In genomic region chr7:99459087-99459486, GRCh38 we compare ENCODE assay signal across 9 cellular contexts. TPM values are rescaled to one million over a fixed set of nuclear protein-coding genes. Genes with fewer than 3 reads are reported as not detected.
DNase-seq lines count a peak whose midpoint lies in the region; ATAC-seq, FAIRE-seq and TF ChIP-seq lines count a peak whose summit lies in the region.
"Had no signal": no experiment of that assay in that cellular context is flagged by ENCODE, and none has a peak within 500 bp of the region (broad histone marks: within the 10 kb centered on the region; RNA-seq: fewer than 3 reads in every experiment).

No MANE protein-coding gene starts in this region.

- H3K79me2 ChIP-seq in KMS-11 (ENCODE audit: insufficient read depth, low read depth) (peaks cover 58% of the 10 kb centered on the region), HepG2 (ENCODE audit: insufficient read depth, low read length) (peaks cover 57% of the 10 kb centered on the region)

- in situ Hi-C loops in HepG2 (cut with HindIII; ENCODE audit: extremely low pct_ligation_motif_present, low pct_unique_long_range_greater_than_20kb): no loop called here

- H3K4me2 ChIP-seq in KMS-11 (no peak overlapping the region), HepG2 (ENCODE audit: low read depth, low read length) (no peak overlapping the region)

- H3K27me3 ChIP-seq in KMS-11 (ENCODE audit: insufficient read depth, low read depth) (no peaks in the 10 kb centered on the region), HepG2 (ENCODE audit: control insufficient read depth in 1 of 2, insufficient read depth in 2 of 2, low read length in 2 of 2) (no peaks in the 10 kb centered on the region), esophagus squamous epithelium (no peaks in the 10 kb centered on the region)

- H3K27me3 Mint-ChIP-seq in activated CD8-positive, alpha-beta T cell treated with anti-CD3 and anti-CD28 coated beads, Interleukin-2, amount 10 ng/mL, durations not matched to agents 7 days and 5 days (ENCODE audit: low read depth): no peaks in the 10 kb centered on the region
- H3K27me3 Mint-ChIP-seq: natural killer cell treated with Interleukin-12 subunit alpha and Interleukin-12 subunit beta and Interleukin-15 and Interleukin-18, amount 100 ng/mL, for 72 hours had no signal

- no peaks in the 10 kb centered on the region for H3K9me3 ChIP-seq in HepG2 (ENCODE audit: low read length)
- H3K9me3 ChIP-seq in esophagus squamous epithelium: no peaks in the 10 kb centered on the region

- ATAC-seq in activated CD8-positive, alpha-beta T cell treated with anti-CD3 and anti-CD28 coated beads, Interleukin-2, amount 10 ng/mL, durations not matched to agents 7 days and 5 days: peak; percentile 65
- ATAC-seq in HepG2 (peak; percentile 67), Right ventricle myocardium superior (ENCODE audit: poor library complexity) (no peak)

- TF ChIP-seq POLR2A in HepG2 (IDR thresholded peaks at IDR 0.05; ENCODE audit: insufficient read depth in 1 of 2, low read depth in 2 of 2, low read length in 2 of 2) (peak in 1 of 2 experiments; percentile 23; a peak in 1 of 4 replicates), esophagus squamous epithelium (IDR thresholded peaks at IDR 0.05) (no peak)

- peak; percentile 68 for TF ChIP-seq CTCF in KMS-11 (conservative IDR thresholded peaks at IDR 0.05; ENCODE audit: low read depth, low read length)
- TF ChIP-seq CTCF in HepG2 (CRISPR knock-in tag; IDR thresholded peaks at IDR 0.05): peak; percentile 44; the same call in 1 of the 2 replicates
- TF ChIP-seq CTCF in esophagus squamous epithelium (IDR thresholded peaks at IDR 0.05): peak in 3 of 6 experiments; percentile 3 to 42 (median 17)

- H3K4me1 ChIP-seq in KMS-11 (ENCODE audit: low read depth, poor library complexity, severe bottlenecking) (peaks cover 4% of the 10 kb centered on the region), HepG2 (ENCODE audit: insufficient read depth, low read length) (peaks cover 38% of the 10 kb centered on the region), esophagus squamous epithelium (peaks cover 0 to 44% (median 10%) of the 10 kb centered on the region in 3 donors)

- POLR2A ChIA-PET in activated CD8-positive, alpha-beta T cell treated with anti-CD3 and anti-CD28 coated beads, Interleukin-2, amount 10 ng/mL, durations not matched to agents 7 days and 5 days (lab: Charles Lee): interaction anchor here (0.6 kb wide), 1 partner anchor 616 kb away, joined by 3 read pairs; no protein-coding TSS in a partner anchor
- POLR2A ChIA-PET in HepG2 (lab: Yijun Ruan, JAX): interaction anchor here (0.6 kb wide), 1 partner anchor 13 kb away, joined by 5 read pairs; no protein-coding TSS in a partner anchor

- no peak for TF ChIP-seq RAD21 in HepG2 (CRISPR knock-in tag; IDR thresholded peaks at IDR 0.05)

- H3K4me3 ChIP-seq in KMS-11 (IDR thresholded peaks at IDR 0.05; ENCODE audit: insufficient read depth, low read depth, low read length) (no peak overlapping the region), HepG2 (replicated peaks in 1 of 3; ENCODE audit: insufficient read depth in 1 of 3, low read depth in 2 of 3, low read length in 3 of 3) (no peak overlapping the region), esophagus squamous epithelium (no peak overlapping the region)

- TF ChIP-seq EP300 in HepG2 (IDR thresholded peaks at IDR 0.05; ENCODE audit: low read depth in 2 of 2, low read length in 2 of 2) (no peak), HepG2 (CRISPR knock-in tag; IDR thresholded peaks at IDR 0.05; ENCODE audit: borderline replicate concordance) (no peak)

- CTCF ChIA-PET in activated CD8-positive, alpha-beta T cell treated with anti-CD3 and anti-CD28 coated beads, Interleukin-2, amount 10 ng/mL, durations not matched to agents 7 days and 5 days (lab: Charles Lee): interaction anchor here (1.2 to 1.3 kb wide), 2 partner anchors 66 to 99 kb away, joined by 3 to 5 read pairs; partner anchors contain the start of gene ZNF655
- CTCF ChIA-PET in HepG2 (lab: Yijun Ruan, JAX; ENCODE audit: low intra/inter-chr PET ratio, low total read pairs): no interaction called here

- H3K9me3 Mint-ChIP-seq in activated CD8-positive, alpha-beta T cell treated with anti-CD3 and anti-CD28 coated beads, Interleukin-2, amount 10 ng/mL, durations not matched to agents 7 days and 5 days (ENCODE audit: insufficient read depth): no peaks in the 10 kb centered on the region
- H3K9me3 Mint-ChIP-seq: natural killer cell treated with Interleukin-12 subunit alpha and Interleukin-12 subunit beta and Interleukin-15 and Interleukin-18, amount 100 ng/mL, for 72 hours had no signal

- peak overlapping the region; percentile 15 for H3K27ac Mint-ChIP-seq in activated CD8-positive, alpha-beta T cell treated with anti-CD3 and anti-CD28 coated beads, Interleukin-2, amount 10 ng/mL, durations not matched to agents 7 days and 5 days
- H3K27ac Mint-ChIP-seq: natural killer cell treated with Interleukin-12 subunit alpha and Interleukin-12 subunit beta and Interleukin-15 and Interleukin-18, amount 100 ng/mL, for 72 hours had no signal

- no peak overlapping the region for H3K9ac ChIP-seq in KMS-11
- H3K9ac ChIP-seq in HepG2 (ENCODE audit: insufficient read depth, low read depth, low read length): no peak overlapping the region

- WGBS in HepG2 (ENCODE audit: low lambda C conversion rate): 97% methylated on average over 8 of the region's 8 CpGs
- 82 to 83% methylated on average over 6 to 8 of the region's 8 CpGs for WGBS in esophagus squamous epithelium, 2 donors

- H2AFZ ChIP-seq in KMS-11 (ENCODE audit: low read depth) (no peak overlapping the region), HepG2 (ENCODE audit: low read length) (no peak overlapping the region)

- H3K36me3 ChIP-seq in KMS-11 (ENCODE audit: insufficient read depth) (peaks cover 3% of the 10 kb centered on the region; the same call in 1 of the 2 replicates), HepG2 (replicated peaks in 1 of 2; ENCODE audit: control insufficient read depth in 1 of 2, insufficient read depth in 2 of 2, low read length in 2 of 2) (peaks cover 22 to 79% of the 10 kb centered on the region in 2 experiments), esophagus squamous epithelium (peaks cover 22 to 94% (median 26%) of the 10 kb centered on the region in 3 donors)

- DNase-seq in EH (ENCODE audit: low read depth) (peak; percentile 21), HepG2 (ENCODE audit: low spot score) (peak; percentile 35), Right ventricle myocardium superior (no peak), esophagus squamous epithelium (lab: John Stamatoyannopoulos, UW) (no peak), NCI-H2081 (lab: John Stamatoyannopoulos, UW) (no peak), frontal cortex (ENCODE audit: low spot score in 2 of 2) (no peak)
- DNase-seq in activated CD8-positive, alpha-beta T cell treated with anti-CD3 and anti-CD28 coated beads, Interleukin-2, amount 10 ng/mL, durations not matched to agents 7 days and 5 days: peak; percentile 58

- H3K36me3 Mint-ChIP-seq in activated CD8-positive, alpha-beta T cell treated with anti-CD3 and anti-CD28 coated beads, Interleukin-2, amount 10 ng/mL, durations not matched to agents 7 days and 5 days (ENCODE audit: low read depth): peaks cover 65% of the 10 kb centered on the region

- peaks cover 23% of the 10 kb centered on the region for H3K4me1 Mint-ChIP-seq in activated CD8-positive, alpha-beta T cell treated with anti-CD3 and anti-CD28 coated beads, Interleukin-2, amount 10 ng/mL, durations not matched to agents 7 days and 5 days (ENCODE audit: low read depth)

- no TSS peak for BruUV-seq in HepG2 (replicated peaks; lab: Mats Ljungman, UMichigan)

- FAIRE-seq in HepG2 (lab: Jason Lieb, UNC): peak; percentile 37
- FAIRE-seq in frontal cortex (lab: Jason Lieb, UNC): no peak

- intact Hi-C loops in HepG2 (cut with micrococcal nuclease; ENCODE audit: unreplicated experiment): no loop called here
- intact Hi-C loops in Right ventricle myocardium superior (cut with DNase I): no loop called here
- intact Hi-C loops in esophagus squamous epithelium (cut with DNase I): no loop called here

- H3K4me3 Mint-ChIP-seq in activated CD8-positive, alpha-beta T cell treated with anti-CD3 and anti-CD28 coated beads, Interleukin-2, amount 10 ng/mL, durations not matched to agents 7 days and 5 days: no peak overlapping the region
- H3K4me3 Mint-ChIP-seq: natural killer cell treated with Interleukin-12 subunit alpha and Interleukin-12 subunit beta and Interleukin-15 and Interleukin-18, amount 100 ng/mL, for 72 hours had no signal

- H3K27ac ChIP-seq in KMS-11: no peak overlapping the region; the same call in 1 of the 2 replicates
- no peak overlapping the region for H3K27ac ChIP-seq in HepG2 (ENCODE audit: extremely low read length, insufficient read depth, low read length)
- H3K27ac ChIP-seq in esophagus squamous epithelium: no peak overlapping the region

- H4K20me1 ChIP-seq in KMS-11 (ENCODE audit: insufficient read depth): peaks cover 16% of the 10 kb centered on the region; the same call in 1 of the 2 replicates
- H4K20me1 ChIP-seq in HepG2 (ENCODE audit: insufficient read depth, low read length): peaks cover 49% of the 10 kb centered on the region

RNA-seq across cellular contexts. Expression of gene ATP5MF, which starts 6.9 kb away (rescaled TPM):
- total RNA-seq in activated CD8-positive, alpha-beta T cell treated with anti-CD3 and anti-CD28 coated beads, Interleukin-2, amount 10 ng/mL, durations not matched to agents 7 days and 5 days: 100 to 1,000 TPM; 437 to 479 TPM
- 763 and 795 TPM in 2 replicates for total RNA-seq in HepG2 (2016; rRNA removed; fragmentation: Illumina TruSeq; extraction: Trizol)
- 192 and 225 TPM in 2 replicates for total RNA-seq in HepG2 (2016; cell fraction: cytosol; rRNA removed; fragmentation: Illumina TruSeq; extraction: Trizol; ENCODE audit: low read depth)
- 739 and 853 TPM in 2 replicates for total RNA-seq in HepG2 (2016; cell fraction: insoluble cytoplasmic fraction; rRNA removed; fragmentation: Illumina TruSeq; extraction: Trizol)
- 219 and 221 TPM in 2 replicates for total RNA-seq in HepG2 (2016; cell fraction: membrane; rRNA removed; fragmentation: Illumina TruSeq; extraction: Trizol)
- 218 and 231 TPM in 2 replicates for total RNA-seq in HepG2 (2016; cell fraction: nucleus; rRNA removed; fragmentation: Illumina TruSeq; extraction: Trizol)
- polyA plus RNA-seq in HepG2 (2011; rRNA removed): 499 and 597 TPM in 2 replicates
- 2,085 and 3,530 TPM in 2 replicates for polyA plus RNA-seq in HepG2 (2011; cell fraction: cytosol; rRNA removed)
- 244 and 284 TPM in 2 replicates for polyA plus RNA-seq in HepG2 (2011; cell fraction: nucleus; rRNA removed)
- polyA plus RNA-seq in HepG2 (2012): 637 and 680 TPM in 2 replicates
- polyA plus RNA-seq in HepG2 (2016; cell fraction: cytosol; fragmentation: Illumina TruSeq; extraction: Trizol; ENCODE audit: low read depth): 248 and 262 TPM in 2 replicates
- polyA plus RNA-seq in HepG2 (2016; cell fraction: insoluble cytoplasmic fraction; fragmentation: Illumina TruSeq; extraction: Trizol; ENCODE audit: low read depth): 929 and 1,047 TPM in 2 replicates
- 251 and 271 TPM in 2 replicates for polyA plus RNA-seq in HepG2 (2016; cell fraction: membrane; fragmentation: Illumina TruSeq; extraction: Trizol; ENCODE audit: low read depth)
- polyA plus RNA-seq in HepG2 (2016; cell fraction: nucleus; fragmentation: Illumina TruSeq; extraction: Trizol; ENCODE audit: insufficient read depth, low read depth): 503 and 520 TPM in 2 replicates
- 52.9 and 245 TPM in 2 replicates for polyA minus RNA-seq in HepG2 (2011; rRNA and poly(A)+ RNA removed; ENCODE audit: low replicate concordance)
- 117 and 125 TPM in 2 replicates for polyA minus RNA-seq in HepG2 (2011; cell fraction: cytosol; rRNA and poly(A)+ RNA removed)
- 49.1 and 56.3 TPM in 2 replicates for polyA minus RNA-seq in HepG2 (2011; cell fraction: nucleus; rRNA and poly(A)+ RNA removed)
- total RNA-seq in Right ventricle myocardium superior: 900 TPM
- 1,000 to 10,000 TPM; 1,019 to 2,272 (median 1,287) TPM for total RNA-seq in esophagus squamous epithelium
- 350 TPM for total RNA-seq in frontal cortex

RNA-seq across cellular contexts. Expression of gene ZNF789, which starts 13.6 kb away (rescaled TPM):
- total RNA-seq in activated CD8-positive, alpha-beta T cell treated with anti-CD3 and anti-CD28 coated beads, Interleukin-2, amount 10 ng/mL, durations not matched to agents 7 days and 5 days: 10 to 100 TPM; 21.5 to 24.2 TPM
- 15.3 and 19.8 TPM in 2 replicates for total RNA-seq in HepG2 (2016; rRNA removed; fragmentation: Illumina TruSeq; extraction: Trizol)
- 3.7 and 4.4 TPM in 2 replicates for total RNA-seq in HepG2 (2016; cell fraction: cytosol; rRNA removed; fragmentation: Illumina TruSeq; extraction: Trizol; ENCODE audit: low read depth)
- 15.1 and 21.5 TPM in 2 replicates for total RNA-seq in HepG2 (2016; cell fraction: insoluble cytoplasmic fraction; rRNA removed; fragmentation: Illumina TruSeq; extraction: Trizol)
- total RNA-seq in HepG2 (2016; cell fraction: membrane; rRNA removed; fragmentation: Illumina TruSeq; extraction: Trizol): 7.7 and 8.6 TPM in 2 replicates
- 26.7 and 33.3 TPM in 2 replicates for total RNA-seq in HepG2 (2016; cell fraction: nucleus; rRNA removed; fragmentation: Illumina TruSeq; extraction: Trizol)
- 23.6 and 25.1 TPM in 2 replicates for polyA plus RNA-seq in HepG2 (2011; rRNA removed)
- polyA plus RNA-seq in HepG2 (2011; cell fraction: cytosol; rRNA removed): 5.3 and 6.0 TPM in 2 replicates
- polyA plus RNA-seq in HepG2 (2011; cell fraction: nucleus; rRNA removed): 37.8 and 43.5 TPM in 2 replicates
- polyA plus RNA-seq in HepG2 (2012): 14.1 and 19.0 TPM in 2 replicates
- 1.8 and 2.2 TPM in 2 replicates for polyA plus RNA-seq in HepG2 (2016; cell fraction: cytosol; fragmentation: Illumina TruSeq; extraction: Trizol; ENCODE audit: low read depth)
- polyA plus RNA-seq in HepG2 (2016; cell fraction: insoluble cytoplasmic fraction; fragmentation: Illumina TruSeq; extraction: Trizol; ENCODE audit: low read depth): 13.3 and 13.4 TPM in 2 replicates
- 4.7 and 4.8 TPM in 2 replicates for polyA plus RNA-seq in HepG2 (2016; cell fraction: membrane; fragmentation: Illumina TruSeq; extraction: Trizol; ENCODE audit: low read depth)
- 98.8 and 103 TPM in 2 replicates for polyA plus RNA-seq in HepG2 (2016; cell fraction: nucleus; fragmentation: Illumina TruSeq; extraction: Trizol; ENCODE audit: insufficient read depth, low read depth)
- polyA minus RNA-seq in HepG2 (2011; rRNA and poly(A)+ RNA removed; ENCODE audit: low replicate concordance): 12.0 and 13.0 TPM in 2 replicates
- polyA minus RNA-seq in HepG2 (2011; cell fraction: cytosol; rRNA and poly(A)+ RNA removed): 3.8 and 4.5 TPM in 2 replicates
- polyA minus RNA-seq in HepG2 (2011; cell fraction: nucleus; rRNA and poly(A)+ RNA removed): 35.5 and 38.5 TPM in 2 replicates
- total RNA-seq in Right ventricle myocardium superior: 3.4 TPM
- 1 to 10 TPM; 2.5 to 8.6 (median 5.3) TPM for total RNA-seq in esophagus squamous epithelium
- 20.8 TPM for total RNA-seq in frontal cortex

RNA-seq across cellular contexts. Expression of gene CPSF4, which starts 20.3 kb away (rescaled TPM):
- 10 to 100 TPM; 64.0 to 65.8 TPM for total RNA-seq in activated CD8-positive, alpha-beta T cell treated with anti-CD3 and anti-CD28 coated beads, Interleukin-2, amount 10 ng/mL, durations not matched to agents 7 days and 5 days
- 44.4 and 49.6 TPM in 2 replicates for total RNA-seq in HepG2 (2016; rRNA removed; fragmentation: Illumina TruSeq; extraction: Trizol)
- total RNA-seq in HepG2 (2016; cell fraction: cytosol; rRNA removed; fragmentation: Illumina TruSeq; extraction: Trizol; ENCODE audit: low read depth): 49.0 and 53.5 TPM in 2 replicates
- total RNA-seq in HepG2 (2016; cell fraction: insoluble cytoplasmic fraction; rRNA removed; fragmentation: Illumina TruSeq; extraction: Trizol): 45.9 and 53.1 TPM in 2 replicates
- total RNA-seq in HepG2 (2016; cell fraction: membrane; rRNA removed; fragmentation: Illumina TruSeq; extraction: Trizol): 79.7 and 79.9 TPM in 2 replicates
- total RNA-seq in HepG2 (2016; cell fraction: nucleus; rRNA removed; fragmentation: Illumina TruSeq; extraction: Trizol): 37.5 and 41.5 TPM in 2 replicates
- 34.1 and 46.9 TPM in 2 replicates for polyA plus RNA-seq in HepG2 (2011; rRNA removed)
- 25.3 and 33.9 TPM in 2 replicates for polyA plus RNA-seq in HepG2 (2011; cell fraction: cytosol; rRNA removed)
- polyA plus RNA-seq in HepG2 (2011; cell fraction: nucleus; rRNA removed): 91.4 and 98.3 TPM in 2 replicates
- polyA plus RNA-seq in HepG2 (2012): 20.7 and 21.6 TPM in 2 replicates
- polyA plus RNA-seq in HepG2 (2016; cell fraction: cytosol; fragmentation: Illumina TruSeq; extraction: Trizol; ENCODE audit: low read depth): 59.8 and 60.5 TPM in 2 replicates
- 48.9 and 50.6 TPM in 2 replicates for polyA plus RNA-seq in HepG2 (2016; cell fraction: insoluble cytoplasmic fraction; fragmentation: Illumina TruSeq; extraction: Trizol; ENCODE audit: low read depth)
- polyA plus RNA-seq in HepG2 (2016; cell fraction: membrane; fragmentation: Illumina TruSeq; extraction: Trizol; ENCODE audit: low read depth): 72.4 and 75.2 TPM in 2 replicates
- 101 and 102 TPM in 2 replicates for polyA plus RNA-seq in HepG2 (2016; cell fraction: nucleus; fragmentation: Illumina TruSeq; extraction: Trizol; ENCODE audit: insufficient read depth, low read depth)
- 50.0 and 95.3 TPM in 2 replicates for polyA minus RNA-seq in HepG2 (2011; rRNA and poly(A)+ RNA removed; ENCODE audit: low replicate concordance)
- polyA minus RNA-seq in HepG2 (2011; cell fraction: cytosol; rRNA and poly(A)+ RNA removed): 12.8 and 13.5 TPM in 2 replicates
- polyA minus RNA-seq in HepG2 (2011; cell fraction: nucleus; rRNA and poly(A)+ RNA removed): 36.1 and 37.3 TPM in 2 replicates
- 19.9 TPM for total RNA-seq in Right ventricle myocardium superior
- total RNA-seq in esophagus squamous epithelium: 10 to 100 TPM; 15.1 to 29.2 (median 19.4) TPM
- total RNA-seq in frontal cortex: 19.6 TPM

RNA-seq across cellular contexts. Expression of gene PTCD1, which starts 20.5 kb away (rescaled TPM):
- 10 to 100 TPM; 10.9 to 13.4 TPM for total RNA-seq in activated CD8-positive, alpha-beta T cell treated with anti-CD3 and anti-CD28 coated beads, Interleukin-2, amount 10 ng/mL, durations not matched to agents 7 days and 5 days
- 4.7 and 8.4 TPM in 2 replicates for total RNA-seq in HepG2 (2016; rRNA removed; fragmentation: Illumina TruSeq; extraction: Trizol)
- total RNA-seq in HepG2 (2016; cell fraction: cytosol; rRNA removed; fragmentation: Illumina TruSeq; extraction: Trizol; ENCODE audit: low read depth): 1.1 TPM in 2 replicates
- total RNA-seq in HepG2 (2016; cell fraction: insoluble cytoplasmic fraction; rRNA removed; fragmentation: Illumina TruSeq; extraction: Trizol): 6.6 and 6.9 TPM in 2 replicates
- total RNA-seq in HepG2 (2016; cell fraction: membrane; rRNA removed; fragmentation: Illumina TruSeq; extraction: Trizol): 2.7 and 3.1 TPM in 2 replicates
- total RNA-seq in HepG2 (2016; cell fraction: nucleus; rRNA removed; fragmentation: Illumina TruSeq; extraction: Trizol): 5.3 and 7.0 TPM in 2 replicates
- polyA plus RNA-seq in HepG2 (2011; rRNA removed): 3.0 and 3.4 TPM in 2 replicates
- polyA plus RNA-seq in HepG2 (2011; cell fraction: cytosol; rRNA removed): 2.6 and 3.5 TPM in 2 replicates
- polyA plus RNA-seq in HepG2 (2011; cell fraction: nucleus; rRNA removed): 8.7 and 9.3 TPM in 2 replicates
- polyA plus RNA-seq in HepG2 (2012): 2.8 and 4.0 TPM in 2 replicates
- 0.45 and 0.50 TPM in 2 replicates for polyA plus RNA-seq in HepG2 (2016; cell fraction: cytosol; fragmentation: Illumina TruSeq; extraction: Trizol; ENCODE audit: low read depth)
- 3.6 and 4.2 TPM in 2 replicates for polyA plus RNA-seq in HepG2 (2016; cell fraction: insoluble cytoplasmic fraction; fragmentation: Illumina TruSeq; extraction: Trizol; ENCODE audit: low read depth)
- polyA plus RNA-seq in HepG2 (2016; cell fraction: membrane; fragmentation: Illumina TruSeq; extraction: Trizol; ENCODE audit: low read depth): 1.1 TPM in 2 replicates
- 7.2 and 7.4 TPM in 2 replicates for polyA plus RNA-seq in HepG2 (2016; cell fraction: nucleus; fragmentation: Illumina TruSeq; extraction: Trizol; ENCODE audit: insufficient read depth, low read depth)
- polyA minus RNA-seq in HepG2 (2011; rRNA and poly(A)+ RNA removed; ENCODE audit: low replicate concordance): 4.9 and 6.4 TPM in 2 replicates
- 2.3 and 3.4 TPM in 2 replicates for polyA minus RNA-seq in HepG2 (2011; cell fraction: cytosol; rRNA and poly(A)+ RNA removed)
- 3.3 and 5.2 TPM in 2 replicates for polyA minus RNA-seq in HepG2 (2011; cell fraction: nucleus; rRNA and poly(A)+ RNA removed)
- 3.0 TPM for total RNA-seq in Right ventricle myocardium superior
- total RNA-seq in esophagus squamous epithelium: 10 to 100 TPM in 1 of 4 donors, 1 to 10 TPM in 3; 5.7 to 12.7 (median 6.6) TPM
- total RNA-seq in frontal cortex: 5.7 TPM

RNA-seq across cellular contexts. Expression of gene ZNF394, which starts 41.0 kb away (rescaled TPM):
- 10 to 100 TPM; 48.3 to 58.1 TPM for total RNA-seq in activated CD8-positive, alpha-beta T cell treated with anti-CD3 and anti-CD28 coated beads, Interleukin-2, amount 10 ng/mL, durations not matched to agents 7 days and 5 days
- total RNA-seq in HepG2 (2016; rRNA removed; fragmentation: Illumina TruSeq; extraction: Trizol) (18.7 and 19.6 TPM in 2 replicates), Right ventricle myocardium superior (15.8 TPM), esophagus squamous epithelium (10 to 100 TPM; 22.5 to 41.2 (median 23.1) TPM), frontal cortex (43.2 TPM)
- total RNA-seq in HepG2 (2016; cell fraction: cytosol; rRNA removed; fragmentation: Illumina TruSeq; extraction: Trizol; ENCODE audit: low read depth): 14.4 and 15.6 TPM in 2 replicates
- 17.1 and 18.1 TPM in 2 replicates for total RNA-seq in HepG2 (2016; cell fraction: insoluble cytoplasmic fraction; rRNA removed; fragmentation: Illumina TruSeq; extraction: Trizol)
- total RNA-seq in HepG2 (2016; cell fraction: membrane; rRNA removed; fragmentation: Illumina TruSeq; extraction: Trizol): 18.0 and 18.1 TPM in 2 replicates
- total RNA-seq in HepG2 (2016; cell fraction: nucleus; rRNA removed; fragmentation: Illumina TruSeq; extraction: Trizol): 12.9 and 15.2 TPM in 2 replicates
- 7.8 and 8.6 TPM in 2 replicates for polyA plus RNA-seq in HepG2 (2011; rRNA removed)
- 6.9 and 7.2 TPM in 2 replicates for polyA plus RNA-seq in HepG2 (2011; cell fraction: cytosol; rRNA removed)
- 9.1 and 13.1 TPM in 2 replicates for polyA plus RNA-seq in HepG2 (2011; cell fraction: nucleus; rRNA removed)
- 7.0 and 7.3 TPM in 2 replicates for polyA plus RNA-seq in HepG2 (2012)
- 2.2 and 2.9 TPM in 2 replicates for polyA plus RNA-seq in HepG2 (2016; cell fraction: cytosol; fragmentation: Illumina TruSeq; extraction: Trizol; ENCODE audit: low read depth)
- 12.0 and 13.7 TPM in 2 replicates for polyA plus RNA-seq in HepG2 (2016; cell fraction: insoluble cytoplasmic fraction; fragmentation: Illumina TruSeq; extraction: Trizol; ENCODE audit: low read depth)
- 4.1 and 4.3 TPM in 2 replicates for polyA plus RNA-seq in HepG2 (2016; cell fraction: membrane; fragmentation: Illumina TruSeq; extraction: Trizol; ENCODE audit: low read depth)
- 20.5 and 23.9 TPM in 2 replicates for polyA plus RNA-seq in HepG2 (2016; cell fraction: nucleus; fragmentation: Illumina TruSeq; extraction: Trizol; ENCODE audit: insufficient read depth, low read depth)
- 9.5 and 16.3 TPM in 2 replicates for polyA minus RNA-seq in HepG2 (2011; rRNA and poly(A)+ RNA removed; ENCODE audit: low replicate concordance)
- polyA minus RNA-seq in HepG2 (2011; cell fraction: cytosol; rRNA and poly(A)+ RNA removed): 7.2 and 9.4 TPM in 2 replicates
- 20.2 and 23.1 TPM in 2 replicates for polyA minus RNA-seq in HepG2 (2011; cell fraction: nucleus; rRNA and poly(A)+ RNA removed)

Comparison
In these comparisons a context has a peak if more than half of its experiments do, and no peak if none do; other contexts are left out.
1. DNase-seq: peak in EH (single experiment), activated CD8-positive, alpha-beta T cell treated with anti-CD3 and anti-CD28 coated beads, Interleukin-2, amount 10 ng/mL, durations not matched to agents 7 days and 5 days (single experiment) and HepG2 (single experiment); none in Right ventricle myocardium superior (single experiment), esophagus squamous epithelium (single experiment), NCI-H2081 (0 of 2) and frontal cortex (0 of 2).